8 cellular contexts compared by ENCODE assay signal in the genomic region with DNA sequence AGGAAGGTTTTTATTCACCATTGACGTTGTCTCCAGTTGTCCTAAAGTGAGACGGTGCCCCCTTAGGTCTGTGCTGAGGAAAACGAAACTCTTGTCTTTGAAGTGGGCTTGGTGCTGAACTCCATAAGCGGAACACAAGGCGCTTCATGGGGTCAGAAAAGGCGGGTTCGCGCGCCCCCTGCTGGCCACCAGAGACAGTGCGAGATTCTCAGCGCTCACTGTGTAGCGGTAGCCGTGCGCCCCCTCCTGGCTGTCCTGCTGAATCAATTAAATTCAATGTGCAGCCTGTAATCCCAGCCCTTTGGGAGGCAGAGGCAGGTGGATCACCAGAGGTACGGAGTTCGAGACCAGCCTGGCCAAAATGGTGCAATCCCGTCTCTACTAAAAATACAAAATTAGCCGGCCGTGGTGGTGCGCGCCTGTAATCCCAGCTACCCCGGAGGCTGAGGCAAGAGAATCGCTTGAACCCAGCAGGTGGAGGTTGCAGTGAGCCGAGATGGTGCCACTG.
DNase-seq lines count a peak whose midpoint lies in the region; ATAC-seq, FAIRE-seq and TF ChIP-seq lines count a peak whose summit lies in the region.

No MANE protein-coding gene starts in this region.

- no peak for TF ChIP-seq EP300 in GM12878 (IDR thresholded peaks at IDR 0.05; ENCODE audit: borderline replicate concordance in 1 of 2, control insufficient read depth in 1 of 2, low read depth in 2 of 2, low read length in 2 of 2)

- H3K27ac ChIP-seq in ACC112 (ENCODE audit: low read depth, low read length): no peak overlapping the region
- H3K27ac ChIP-seq in GM12878 (ENCODE audit: control insufficient read depth, insufficient read depth): no peak overlapping the region

- peak overlapping the region in 4 of 6 donors; percentile 49 to 90 (median 82) for H3K27ac Mint-ChIP-seq in immature natural killer cell

- H3K36me3 Mint-ChIP-seq in immature natural killer cell: no peaks in the 10 kb centered on the region

- H3K9ac ChIP-seq in GM12878 (ENCODE audit: control insufficient read depth, insufficient read depth, low read length): no peak overlapping the region

- FAIRE-seq in GM12878 (lab: Jason Lieb, UNC): no peak

- no peaks in the 10 kb centered on the region for H3K9me3 Mint-ChIP-seq in immature natural killer cell

- H3K36me3 ChIP-seq in ACC112 (ENCODE audit: insufficient read depth, low read length) (no peaks in the 10 kb centered on the region), GM12878 (ENCODE audit: control insufficient read depth in 2 of 2, insufficient read depth in 2 of 2, low read length in 1 of 2) (no peaks in the 10 kb centered on the region)

- H3K9me3 ChIP-seq in GM12878 (replicated peaks; ENCODE audit: control insufficient read depth, insufficient read depth, low read length): no peaks in the 10 kb centered on the region; the same call in 2 of the 3 replicates

- H3K4me3 Mint-ChIP-seq in immature natural killer cell: peak overlapping the region; percentile 59 to 85 (median 72)

- no TSS peak for BruUV-seq in GM12878 (replicated peaks; lab: Mats Ljungman, UMichigan)

- ATAC-seq in GM18868 (IDR thresholded peaks at IDR 0.05; ENCODE audit: unreplicated experiment) (peak; percentile 92), HG03097 (IDR thresholded peaks at IDR 0.05; ENCODE audit: low FRiP score, unreplicated experiment) (peak; percentile 80), GM12878 (peak; percentile 98)

- peaks cover 0 to 5% (median 0%) of the 10 kb centered on the region in 3 donors for H3K27me3 Mint-ChIP-seq in immature natural killer cell (ENCODE audit: low read depth in 3 of 3)

- no peaks in the 10 kb centered on the region for H3K79me2 ChIP-seq in ACC112 (ENCODE audit: control insufficient read depth, insufficient read depth, low read length, unreplicated experiment)
- no peaks in the 10 kb centered on the region for H3K79me2 ChIP-seq in GM12878 (ENCODE audit: control insufficient read depth, insufficient read depth, low read length)

- TF ChIP-seq RAD21 in GM12878 (IDR thresholded peaks at IDR 0.05; ENCODE audit: insufficient read depth, low read depth, low read length): peak; percentile 86

- SMC1A ChIA-PET in GM12878 (lab: Charles Lee; ENCODE audit: uncharacterized antibody, unreplicated experiment): interaction anchor here (0.6 to 1.4 kb wide), 3 partner anchors 16 to 1164 kb away, joined by 3 to 4 read pairs (median 3); no protein-coding TSS in a partner anchor

- TF ChIP-seq CTCF in GM12878 (IDR thresholded peaks at IDR 0.05 in 2 of 3, conservative IDR thresholded peaks at IDR 0.05 in 1 of 3; ENCODE audit: control insufficient read depth in 2 of 3, extremely low read depth in 1 of 3, insufficient read depth in 1 of 3, low read depth in 3 of 3, low read length in 3 of 3): peak; percentile 97 to 99 (median 98)

- CTCF ChIA-PET in GM12878 (lab: Yijun Ruan, JAX): interaction anchor here (0.6 to 1.9 kb wide), 3 partner anchors 136 to 168 kb away, joined by 3 to 8 read pairs (median 3); no protein-coding TSS in a partner anchor

- intact Hi-C loops in GM12878 (cut with micrococcal nuclease; ENCODE audit: unreplicated experiment): loop anchor here (1.0 to 5.0 kb wide), 5 partner anchors 57 to 1052 kb away; no protein-coding TSS in a partner anchor

- H3K4me3 ChIP-seq in ACC112 (ENCODE audit: low read depth, low read length) (peak overlapping the region; percentile 62; the same call in 1 of the 2 replicates), GM12878 (no peak overlapping the region)

- no peaks in the 10 kb centered on the region for H3K27me3 ChIP-seq in ACC112 (ENCODE audit: insufficient read depth, low read length)
- no peaks in the 10 kb centered on the region for H3K27me3 ChIP-seq in GM12878 (replicated peaks in 1 of 2; ENCODE audit: control insufficient read depth in 2 of 2, insufficient read depth in 2 of 2, low read length in 1 of 2)

- H3K4me1 ChIP-seq in ACC112 (ENCODE audit: control insufficient read depth, insufficient read depth, low read length, unreplicated experiment) (no peaks in the 10 kb centered on the region), GM12878 (ENCODE audit: control insufficient read depth, insufficient read depth, low read length) (no peaks in the 10 kb centered on the region)

- POLR2A ChIA-PET in GM12878 (lab: Charles Lee): no interaction called here

- in situ Hi-C loops in GM12878 (cut with MboI): no loop called here

- H2AFZ ChIP-seq in ACC112 (ENCODE audit: low read length, unreplicated experiment): peak overlapping the region; percentile 43
- peak overlapping the region; percentile 66 for H2AFZ ChIP-seq in GM12878 (ENCODE audit: control insufficient read depth, low read depth, low read length)

- no peak for TF ChIP-seq POLR2A in GM12878 (IDR thresholded peaks at IDR 0.05; ENCODE audit: low read depth, low read length)

- H3K4me1 Mint-ChIP-seq in immature natural killer cell: peaks cover 6 to 7% of the 10 kb centered on the region in 2 donors

- 33% methylated on average over 21 of the region's 24 CpGs for WGBS in GM12878 (ENCODE audit: insufficient coverage, insufficient replicate concordance, low lambda C conversion rate, missing lambda C conversion rate)

- peak overlapping the region; percentile 82 for H3K4me2 ChIP-seq in GM12878 (ENCODE audit: control insufficient read depth, insufficient read depth)

- H4K20me1 ChIP-seq in GM12878 (ENCODE audit: control insufficient read depth, insufficient read depth): no peaks in the 10 kb centered on the region

- peak; percentile 23 for DNase-seq in NCI-H2171 (lab: John Stamatoyannopoulos, UW)
- peak; percentile 85 for DNase-seq in UCSD-AML1 (lab: John Stamatoyannopoulos, UW; ENCODE audit: unreplicated experiment)
- peak; percentile 35 for DNase-seq in GM12878 (ENCODE audit: low read depth, low spot score)
- DNase-seq in immature natural killer cell: peak; percentile 83 to 87 (median 83)
- peak; percentile 71 to 87 (median 78) for DNase-seq in stimulated activated CD4-positive, alpha-beta T cell treated with anti-CD3 and anti-CD28 coated beads, Interleukin-12 subunit alpha, Interleukin-12 subunit beta, amount 100 ng/mL, for 48 hours (ENCODE audit: low read depth in 2 of 3, low spot score in 1 of 3)

- RAD21 ChIA-PET in GM12878 (lab: Charles Lee; ENCODE audit: unreplicated experiment): interaction anchor here (1.0 kb wide), 1 partner anchor 205 kb away, joined by 3 read pairs; no protein-coding TSS in a partner anchor

TF ChIP-seq in GM12878, 131 proteins besides CTCF, POLR2A, EP300 and RAD21 (continues in another document):
- TF ChIP-seq, protein P1, sequence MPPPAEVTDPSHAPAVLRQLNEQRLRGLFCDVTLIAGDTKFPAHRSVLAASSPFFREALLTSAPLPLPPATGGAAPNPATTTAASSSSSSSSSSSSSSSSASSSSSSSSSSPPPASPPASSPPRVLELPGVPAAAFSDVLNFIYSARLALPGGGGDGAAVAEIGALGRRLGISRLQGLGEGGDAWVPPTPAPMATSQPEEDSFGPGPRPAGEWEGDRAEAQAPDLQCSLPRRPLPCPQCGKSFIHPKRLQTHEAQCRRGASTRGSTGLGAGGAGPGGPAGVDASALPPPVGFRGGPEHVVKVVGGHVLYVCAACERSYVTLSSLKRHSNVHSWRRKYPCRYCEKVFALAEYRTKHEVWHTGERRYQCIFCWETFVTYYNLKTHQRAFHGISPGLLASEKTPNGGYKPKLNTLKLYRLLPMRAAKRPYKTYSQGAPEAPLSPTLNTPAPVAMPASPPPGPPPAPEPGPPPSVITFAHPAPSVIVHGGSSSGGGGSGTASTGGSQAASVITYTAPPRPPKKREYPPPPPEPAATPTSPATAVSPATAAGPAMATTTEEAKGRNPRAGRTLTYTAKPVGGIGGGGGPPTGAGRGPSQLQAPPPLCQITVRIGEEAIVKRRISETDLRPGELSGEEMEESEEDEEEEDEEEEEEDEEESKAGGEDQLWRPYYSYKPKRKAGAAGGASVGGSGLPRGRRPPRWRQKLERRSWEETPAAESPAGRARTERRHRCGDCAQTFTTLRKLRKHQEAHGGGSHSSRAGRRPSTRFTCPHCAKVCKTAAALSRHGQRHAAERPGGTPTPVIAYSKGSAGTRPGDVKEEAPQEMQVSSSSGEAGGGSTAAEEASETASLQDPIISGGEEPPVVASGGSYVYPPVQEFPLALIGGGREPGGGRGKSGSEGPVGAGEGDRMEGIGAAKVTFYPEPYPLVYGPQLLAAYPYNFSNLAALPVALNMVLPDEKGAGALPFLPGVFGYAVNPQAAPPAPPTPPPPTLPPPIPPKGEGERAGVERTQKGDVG (CRISPR knock-in tag; IDR thresholded peaks at IDR 0.05): no peak
- TF ChIP-seq TCF12 (IDR thresholded peaks at IDR 0.05; ENCODE audit: low read depth, low read length) (0 out of 2 replicates have a peak, but pooled peaks have one; percentile 12), ESRRA (IDR thresholded peaks at IDR 0.05; ENCODE audit: low read length) (peak; percentile 40; the same call in 1 of the 2 replicates), MXI1 (IDR thresholded peaks at IDR 0.05; ENCODE audit: low read depth, low read length) (no peak), BHLHE40 (IDR thresholded peaks at IDR 0.05; ENCODE audit: borderline replicate concordance in 1 of 2, low read depth in 2 of 2, low read length in 1 of 2) (peak in 1 of 2 experiments; percentile 21; a peak in 1 of 4 replicates), FOXM1 (IDR thresholded peaks at IDR 0.05; ENCODE audit: low read depth, low read length) (0 out of 2 replicates have a peak, but pooled peaks have one; percentile 30), ASH2L (IDR thresholded peaks at IDR 0.05; ENCODE audit: borderline replicate concordance, low read depth) (no peak), DPF2 (IDR thresholded peaks at IDR 0.05) (no peak), YY1 (IDR thresholded peaks at IDR 0.05; ENCODE audit: low read depth, low read length) (peak; percentile 84), SPI1 (IDR thresholded peaks at IDR 0.05; ENCODE audit: borderline replicate concordance, insufficient read depth, low read depth, low read length) (0 out of 2 replicates have a peak, but pooled peaks have one; percentile 26), IRF4 (IDR thresholded peaks at IDR 0.05; ENCODE audit: low read depth, low read length) (peak; percentile 11; the same call in 1 of the 2 replicates), GABPA (IDR thresholded peaks at IDR 0.05; ENCODE audit: low read depth) (no peak), SMARCA5 (IDR thresholded peaks at IDR 0.05) (peak; percentile 95), IKZF2 (IDR thresholded peaks at IDR 0.05) (peak in 1 of 2 experiments; percentile 45; a peak in 1 of 4 replicates)

Comparison
In these comparisons a context has a peak if more than half of its experiments do, and no peak if none do; other contexts are left out.
1. DNase-seq: peak in every context shown above with its lines; median percentile 85 in UCSD-AML1; 83 in immature natural killer cell; 78 in stimulated activated CD4-positive, alpha-beta T cell treated with anti-CD3 and anti-CD28 coated beads, Interleukin-12 subunit alpha, Interleukin-12 subunit beta, amount 100 ng/mL, for 48 hours; 35 in GM12878; 23 in NCI-H2171.